17 cellular contexts compared by ENCODE assay signal in genomic region chr15:56568466-56569167, GRCh38.
DNase-seq lines count a peak whose midpoint lies in the region; ATAC-seq, FAIRE-seq and TF ChIP-seq lines count a peak whose summit lies in the region.
"Had no signal": no experiment of that assay in that cellular context is flagged by ENCODE, and none has a peak within 500 bp of the region (broad histone marks: within the 10 kb centered on the region; RNA-seq: fewer than 3 reads in every experiment).

No MANE protein-coding gene starts in this region.

- in situ Hi-C loops in K562 (cut with MboI): no loop called here

- no peaks in the 10 kb centered on the region for H3K9me1 ChIP-seq in K562 (ENCODE audit: control insufficient read depth, insufficient read depth, low read length)

- H3K27me3 ChIP-seq in DND-41 (ENCODE audit: insufficient read depth, low read length, poor library complexity) (no peaks in the 10 kb centered on the region), K562 (ENCODE audit: control insufficient read depth in 2 of 2, insufficient read depth in 2 of 2, low read length in 2 of 2) (no peaks in the 10 kb centered on the region)

- H4K20me1 ChIP-seq in DND-41 (ENCODE audit: insufficient read depth, low read length) (no peaks in the 10 kb centered on the region), K562 (replicated peaks; ENCODE audit: control insufficient read depth, insufficient read depth, low read length) (no peaks in the 10 kb centered on the region)

- TF ChIP-seq POLR2A in K562 (conservative IDR thresholded peaks at IDR 0.05): no peak

- H3K79me2 ChIP-seq in DND-41 (ENCODE audit: insufficient read depth, low read length) (no peaks in the 10 kb centered on the region), K562 (ENCODE audit: control insufficient read depth, insufficient read depth, low read length) (no peaks in the 10 kb centered on the region)

- H3K4me2 ChIP-seq in DND-41 (ENCODE audit: insufficient read depth, low read length) (no peak overlapping the region), K562 (ENCODE audit: insufficient read depth, low read length) (no peak overlapping the region)
- H3K4me2 ChIP-seq: A549 had no signal

- peak; percentile 26 for DNase-seq in DND-41
- DNase-seq in NCI-H2171 (lab: John Stamatoyannopoulos, UW): peak; percentile 69
- DNase-seq in K562 (ENCODE audit: extremely low read depth in 1 of 4, low spot score in 3 of 4): no peak
- peak; percentile 55 for DNase-seq in myocyte (ENCODE audit: low read depth)
- DNase-seq in H4 (ENCODE audit: low spot score): no peak
- no peak for DNase-seq in HuH-7.5 (ENCODE audit: low spot score)
- no peak for DNase-seq in activated T-cell treated with anti-CD3 and anti-CD28 coated beads, Interleukin-2, amount 50 U/mL, for 48 hours
- DNase-seq: Caco-2; CD4-positive, alpha-beta T cell; KG1; NCI-H1417 treated with DMSO at 0.1 percent for 48 hours; NCI-H187 treated with DMSO at 0.1 percent for 48 hours; NCI-H446 treated with DMSO at 0.1 percent for 48 hours; NK-92 treated with Interleukin-12 subunit alpha and Interleukin-12 subunit beta, amount 100 ng/mL, for 24 hours; SIG-M5 had no signal

- ATAC-seq in DND-41 (ENCODE audit: insufficient read depth, low read depth): peak; percentile 62
- no peak for ATAC-seq in K562
- ATAC-seq: A549 had no signal

- CTCF ChIA-PET in K562 (lab: Yijun Ruan, JAX; ENCODE audit: low intra/inter-chr PET ratio): no interaction called here

- H3K9me3 ChIP-seq in DND-41 (ENCODE audit: insufficient read depth, low read length, severe bottlenecking): no peaks in the 10 kb centered on the region
- no peaks in the 10 kb centered on the region for H3K9me3 ChIP-seq in K562 (replicated peaks; ENCODE audit: control insufficient read depth, insufficient read depth, low read depth, low read length)
- H3K9me3 ChIP-seq: A549, Caco-2 had no signal

- H3K9ac ChIP-seq in DND-41 (ENCODE audit: low read depth, low read length) (no peak overlapping the region), K562 (ENCODE audit: insufficient read depth in 1 of 2, low read depth in 2 of 2, low read length in 2 of 2) (no peak overlapping the region)

- peaks cover 28% of the 10 kb centered on the region for H3K4me1 ChIP-seq in DND-41 (ENCODE audit: insufficient read depth, low read length)
- H3K4me1 ChIP-seq in K562 (replicated peaks in 1 of 2; ENCODE audit: control insufficient read depth in 2 of 2, insufficient read depth in 2 of 2, low read length in 2 of 2): no peaks in the 10 kb centered on the region
- H3K4me1 ChIP-seq: A549, Caco-2 had no signal

- WGBS in K562 (ENCODE audit: insufficient coverage, low coverage, missing lambda C conversion rate): 9% methylated on average over 2 of the region's 4 CpGs

- TF ChIP-seq CTCF in DND-41 (IDR thresholded peaks at IDR 0.05; ENCODE audit: borderline replicate concordance, extremely low read depth, low read length, poor library complexity, severe bottlenecking): no peak
- TF ChIP-seq CTCF in K562 (IDR thresholded peaks at IDR 0.05 in 2 of 3, conservative IDR thresholded peaks at IDR 0.05 in 1 of 3; ENCODE audit: insufficient read depth in 2 of 3, low read depth in 1 of 3, low read length in 3 of 3): no peak

- no TSS peak for BruUV-seq in K562 (replicated peaks; lab: Mats Ljungman, UMichigan)

- H3K36me3 ChIP-seq in DND-41 (ENCODE audit: insufficient read depth, low read length): no peaks in the 10 kb centered on the region
- no peaks in the 10 kb centered on the region for H3K36me3 ChIP-seq in K562 (ENCODE audit: control insufficient read depth, insufficient read depth, low read length)

- intact Hi-C loops in K562 (cut with micrococcal nuclease): no loop called here

- H3K27ac ChIP-seq in DND-41 (ENCODE audit: low read length) (peak overlapping the region; percentile 64), K562 (ENCODE audit: extremely low read depth, low read depth, low read length) (no peak overlapping the region)
- H3K27ac ChIP-seq: A549 had no signal

- H3K4me3 ChIP-seq in DND-41 (ENCODE audit: low read depth in 1 of 2, low read length in 2 of 2) (no peak overlapping the region), K562 (no peak overlapping the region)
- H3K4me3 ChIP-seq: A549 had no signal

- TF ChIP-seq RAD21 in K562 (CRISPR knock-in tag; conservative IDR thresholded peaks at IDR 0.05 in 1 of 2, IDR thresholded peaks at IDR 0.05 in 1 of 2): no peak

- FAIRE-seq in K562 (lab: Jason Lieb, UNC): no peak
- FAIRE-seq: A549, H54 had no signal

- H2AFZ ChIP-seq in DND-41 (ENCODE audit: low read depth, low read length) (peak overlapping the region; percentile 67), K562 (ENCODE audit: low read depth, low read length) (no peak overlapping the region)

- POLR2A ChIA-PET in K562 (lab: Yijun Ruan, JAX): interaction anchor here (0.8 kb wide), 1 partner anchor 36 kb away, joined by 3 read pairs; no protein-coding TSS in a partner anchor

- TF ChIP-seq EP300 in K562 (IDR thresholded peaks at IDR 0.05; ENCODE audit: low read length): no peak

TF ChIP-seq in K562, 482 proteins besides CTCF, POLR2A, EP300 and RAD21:
- no peak for TF ChIP-seq RCOR1 (IDR thresholded peaks at IDR 0.05; ENCODE audit: borderline replicate concordance in 1 of 2, low read depth in 2 of 2, low read length in 2 of 2)
- peak; percentile 69 for TF ChIP-seq ZFP36 (IDR thresholded peaks at IDR 0.05; ENCODE audit: low read depth, low read length, partially characterized antibody)

Comparison
In these comparisons a context has a peak if more than half of its experiments do, and no peak if none do; other contexts are left out.
1. DNase-seq: peak in DND-41 (single experiment), NCI-H2171 (single experiment) and myocyte (single experiment); none in K562 (0 of 4), H4 (single experiment), HuH-7.5 (single experiment) and activated T-cell treated with anti-CD3 and anti-CD28 coated beads, Interleukin-2, amount 50 U/mL, for 48 hours (0 of 2).